ENCODE assay signal across 8 cellular contexts in the genomic region with DNA sequence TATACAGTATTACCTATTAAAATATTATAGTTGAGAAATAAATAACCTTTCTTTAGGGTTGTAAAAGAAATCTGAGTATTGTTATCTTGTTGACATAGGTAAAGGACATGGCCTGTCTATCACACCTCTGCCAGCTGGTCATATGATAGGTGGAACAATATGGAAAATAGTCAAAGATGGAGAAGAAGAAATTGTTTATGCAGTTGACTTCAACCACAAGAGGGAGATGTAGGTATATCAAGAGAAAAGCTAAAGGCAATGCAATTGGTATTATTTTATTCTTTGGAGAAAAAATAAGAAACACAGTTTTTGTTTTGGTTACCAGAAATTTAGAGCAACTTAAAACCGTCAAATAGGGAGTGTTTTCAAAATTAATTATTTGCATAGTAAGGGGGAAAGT. TPM values are rescaled to one million over a fixed set of nuclear protein-coding genes. Genes with fewer than 3 reads are reported as not detected.
A peak's percentile ranks its signal among the peaks of the same experiment; 100 is the strongest.
DNase-seq lines count a peak whose midpoint lies in the region; ATAC-seq and TF ChIP-seq lines count a peak whose summit lies in the region.

No MANE protein-coding gene starts in this region.

- no peak overlapping the region for H2BK15ac ChIP-seq in mesenchymal stem cell (ENCODE audit: low read depth, poor library complexity, severe bottlenecking)

- DNase-seq in Caki2 (ENCODE audit: low read depth) (peak; percentile 18), Kasumi-1 (lab: John Stamatoyannopoulos, UW) (peak; percentile 40 to 72), astrocyte of the spinal cord (ENCODE audit: low read depth, low spot score) (peak; percentile 55), mesenchymal stem cell (peak; percentile 58), SKM-1 treated with dmso at 0.1 percent for 144 hours (lab: John Stamatoyannopoulos, UW; ENCODE audit: unreplicated experiment) (no peak)
- DNase-seq in activated CD4-positive, alpha-beta memory T cell treated with anti-CD3 and anti-CD28 coated beads for 36 hours = no peak
- no peak for DNase-seq in stimulated activated CD4-positive, alpha-beta T cell treated with anti-CD3 and anti-CD28 coated beads, Interleukin-4, amount 100 ng/mL, for 1 hour

- no peak overlapping the region for H2AK5ac ChIP-seq in mesenchymal stem cell (ENCODE audit: low read length, severe bottlenecking)

- H3K18ac ChIP-seq in mesenchymal stem cell (ENCODE audit: low read depth in 1 of 2, low read length in 2 of 2) = no peak overlapping the region

- in situ Hi-C loops in Caki2 (cut with HindIII; ENCODE audit: low pct_unique_long_range_greater_than_20kb, low sequenced_read_pairs) = no loop called here
- in situ Hi-C loops in astrocyte of the spinal cord (cut with HindIII; ENCODE audit: low sequenced_read_pairs) = no loop called here

- H3K36me3 ChIP-seq in mesenchymal stem cell (ENCODE audit: control insufficient read depth in 1 of 2, insufficient read depth in 2 of 2, low read depth in 1 of 2, low read length in 2 of 2) = peaks cover 25 to 80% of the 10 kb centered on the region in 2 experiments

- no peak overlapping the region for H2AFZ ChIP-seq in mesenchymal stem cell (ENCODE audit: low read depth, low read length)

- no peak overlapping the region for H3K23ac ChIP-seq in mesenchymal stem cell (ENCODE audit: low read length in 2 of 2)

- H3K27ac ChIP-seq in mesenchymal stem cell (ENCODE audit: low read length, poor library complexity, severe bottlenecking) = no peak overlapping the region

- H3K27me3 ChIP-seq in mesenchymal stem cell (ENCODE audit: control insufficient read depth in 1 of 2, insufficient read depth in 1 of 2, low read length in 2 of 2) = no peaks in the 10 kb centered on the region

- TF ChIP-seq CTCF in astrocyte of the spinal cord (IDR thresholded peaks at IDR 0.05; ENCODE audit: low read depth, low read length) = peak; percentile 53

- peaks cover 27% of the 10 kb centered on the region for H3K36me3 Mint-ChIP-seq in activated CD4-positive, alpha-beta memory T cell treated with anti-CD3 and anti-CD28 coated beads for 36 hours

- no peak overlapping the region for H3K27ac Mint-ChIP-seq in activated CD4-positive, alpha-beta memory T cell treated with anti-CD3 and anti-CD28 coated beads for 36 hours

- intact Hi-C loops in activated CD4-positive, alpha-beta memory T cell treated with anti-CD3 and anti-CD28 coated beads for 36 hours (cut with micrococcal nuclease) = no loop called here

- no peak overlapping the region for H3K4me2 ChIP-seq in mesenchymal stem cell (ENCODE audit: low read length, poor library complexity, severe bottlenecking)

- H3K4ac ChIP-seq in mesenchymal stem cell (ENCODE audit: low read depth in 1 of 2, low read length in 2 of 2) = no peak overlapping the region

- H2BK120ac ChIP-seq in mesenchymal stem cell (ENCODE audit: low read depth, low read length) = no peak overlapping the region

- H3K4me3 Mint-ChIP-seq in activated CD4-positive, alpha-beta memory T cell treated with anti-CD3 and anti-CD28 coated beads for 36 hours = no peak overlapping the region

- no peaks in the 10 kb centered on the region for H3K4me1 Mint-ChIP-seq in activated CD4-positive, alpha-beta memory T cell treated with anti-CD3 and anti-CD28 coated beads for 36 hours (ENCODE audit: low read depth)

- H3K9me3 Mint-ChIP-seq in activated CD4-positive, alpha-beta memory T cell treated with anti-CD3 and anti-CD28 coated beads for 36 hours = no peaks in the 10 kb centered on the region

- whole genome bisulfite sequencing in mesenchymal stem cell = 100% methylated on average over 1 of the region's 1 CpG

- H3K27me3 Mint-ChIP-seq in activated CD4-positive, alpha-beta memory T cell treated with anti-CD3 and anti-CD28 coated beads for 36 hours = no peaks in the 10 kb centered on the region

- H4K8ac ChIP-seq in mesenchymal stem cell (ENCODE audit: low read length) = no peak overlapping the region

- no peak overlapping the region for H2BK5ac ChIP-seq in mesenchymal stem cell (ENCODE audit: low read depth, low read length, poor library complexity, severe bottlenecking)

- CTCF ChIA-PET in activated CD4-positive, alpha-beta memory T cell treated with anti-CD3 and anti-CD28 coated beads for 36 hours (lab: Charles Lee) = interaction anchor here (0.7 to 2.9 kb wide), 6 partner anchors 13 to 547 kb away, joined by 3 to 15 read pairs (median 4); a partner anchor contains a TSS

- H3K9me3 ChIP-seq in mesenchymal stem cell (ENCODE audit: control insufficient read depth, low read length) = no peaks in the 10 kb centered on the region

- ATAC-seq in GM19463 (IDR thresholded peaks at IDR 0.05; ENCODE audit: unreplicated experiment) = no peak

- H2BK12ac ChIP-seq in mesenchymal stem cell (ENCODE audit: low read length in 2 of 2) = no peak overlapping the region

- peak overlapping the region; percentile 30 for H3K9ac ChIP-seq in mesenchymal stem cell (ENCODE audit: low read length)

- no peaks in the 10 kb centered on the region for H3K4me1 ChIP-seq in mesenchymal stem cell (ENCODE audit: control insufficient read depth, insufficient read depth, low read depth, low read length)

- H3K4me3 ChIP-seq in astrocyte of the spinal cord (ENCODE audit: low read depth, low read length) = no peak overlapping the region
- no peak overlapping the region for H3K4me3 ChIP-seq in mesenchymal stem cell (ENCODE audit: insufficient read depth in 1 of 2, low read depth in 1 of 2, low read length in 2 of 2)

- H3K79me1 ChIP-seq in mesenchymal stem cell (replicated peaks; ENCODE audit: low read length, poor library complexity, severe bottlenecking) = peaks cover 6% of the 10 kb centered on the region

- POLR2A ChIA-PET in activated CD4-positive, alpha-beta memory T cell treated with anti-CD3 and anti-CD28 coated beads for 36 hours (lab: Charles Lee) = no interaction called here

- no peak overlapping the region for H4K91ac ChIP-seq in mesenchymal stem cell (ENCODE audit: low read length)

- no peak overlapping the region for H3K14ac ChIP-seq in mesenchymal stem cell (ENCODE audit: low read length in 2 of 2)

RNA-seq across cellular contexts. Expression of a gene that starts 13.5 kb away (rescaled TPM):
- 15.8 and 20.8 TPM in 2 replicates for total RNA-seq in Caki2 (2014; rRNA removed; shearing (Covaris generic); ENCODE audit: low replicate concordance)
- polyA plus RNA-seq in mesenchymal stem cell (2013, experiment 1 of 2) = 29.4 TPM
- 28.4 TPM for polyA plus RNA-seq in mesenchymal stem cell (2013, experiment 2 of 2)
- 100 to 1,000 TPM; 100 to 105 TPM for total RNA-seq in activated CD4-positive, alpha-beta memory T cell treated with anti-CD3 and anti-CD28 coated beads for 36 hours

RNA-seq across cellular contexts. Expression of a gene that starts 13.8 kb away (rescaled TPM):
- total RNA-seq in Caki2 (2014; rRNA removed; shearing (Covaris generic); ENCODE audit: low replicate concordance) = 193 and 239 TPM in 2 replicates
- polyA plus RNA-seq in mesenchymal stem cell (2013, experiment 1 of 2) = 711 TPM
- polyA plus RNA-seq in mesenchymal stem cell (2013, experiment 2 of 2) = 732 TPM
- 100 to 1,000 TPM; 131 to 143 TPM for total RNA-seq in activated CD4-positive, alpha-beta memory T cell treated with anti-CD3 and anti-CD28 coated beads for 36 hours

RNA-seq across cellular contexts. Expression of a gene that starts 28.9 kb away (rescaled TPM):
- total RNA-seq in Caki2 (2014; rRNA removed; shearing (Covaris generic); ENCODE audit: low replicate concordance) = 9.5 and 10.9 TPM in 2 replicates
- polyA plus RNA-seq in mesenchymal stem cell (2013, experiment 1 of 2) = 12.3 TPM
- 12.8 TPM for polyA plus RNA-seq in mesenchymal stem cell (2013, experiment 2 of 2)
- total RNA-seq in activated CD4-positive, alpha-beta memory T cell treated with anti-CD3 and anti-CD28 coated beads for 36 hours = 10 to 100 TPM; 30.8 to 31.6 TPM

Comparison
In these comparisons a context has a peak if more than half of its experiments do, and no peak if none do; other contexts are left out.
1. DNase-seq: peak in Caki2 (single experiment), Kasumi-1 (2 of 2), astrocyte of the spinal cord (single experiment) and mesenchymal stem cell (single experiment); none in activated CD4-positive, alpha-beta memory T cell treated with anti-CD3 and anti-CD28 coated beads for 36 hours (single experiment), stimulated activated CD4-positive, alpha-beta T cell treated with anti-CD3 and anti-CD28 coated beads, Interleukin-4, amount 100 ng/mL, for 1 hour (single experiment) and SKM-1 treated with dmso at 0.1 percent for 144 hours (single experiment).